ENCODE assay signal across 9 cellular contexts in genomic region chr7:130942211-130942964, GRCh38.
DNase-seq lines count a peak whose midpoint lies in the region; ATAC-seq and TF ChIP-seq lines count a peak whose summit lies in the region.
"Had no signal": no experiment of that assay in that cellular context is flagged by ENCODE, and none has a peak within 500 bp of the region (broad histone marks: within the 10 kb centered on the region; RNA-seq: fewer than 3 reads in every experiment).

No MANE protein-coding gene starts in this region.

- peak overlapping the region; percentile 90 for H3K4me3 ChIP-seq in endocrine pancreas (ENCODE audit: control insufficient read depth, insufficient read depth, low read length)
- H3K4me3 ChIP-seq in neutrophil (ENCODE audit: low read depth in 1 of 2, low read length in 1 of 2), result no peak overlapping the region

- H3K4me1 ChIP-seq in endocrine pancreas (ENCODE audit: control insufficient read depth, insufficient read depth, low read length) (peaks cover 35% of the 10 kb centered on the region), neutrophil (ENCODE audit: control insufficient read depth in 1 of 2, insufficient read depth in 1 of 2, low read depth in 1 of 2, low read length in 1 of 2) (peaks cover 22 to 24% of the 10 kb centered on the region in 2 experiments)

- H3K36me3 ChIP-seq in endocrine pancreas (ENCODE audit: control insufficient read depth, insufficient read depth, low read length) (no peaks in the 10 kb centered on the region), neutrophil (peaks cover 27% of the 10 kb centered on the region)

- H3K27me3 ChIP-seq in endocrine pancreas (ENCODE audit: control insufficient read depth, insufficient read depth, low read length), result no peaks in the 10 kb centered on the region
- H3K27me3 ChIP-seq in neutrophil, result no peaks in the 10 kb centered on the region

- DNase-seq in EH (ENCODE audit: low read depth) (peak; percentile 41), CD1c-positive myeloid dendritic cell (ENCODE audit: extremely low spot score) (no peak), H4 (ENCODE audit: low spot score) (no peak), NCI-H2171 treated with DMSO at 0.1 percent for 48 hours (lab: John Stamatoyannopoulos, UW) (no peak)
- DNase-seq: activated gamma-delta T cell had no signal

- H3K9me3 ChIP-seq in endocrine pancreas (ENCODE audit: control insufficient read depth, low read length) (no peaks in the 10 kb centered on the region), neutrophil (no peaks in the 10 kb centered on the region)

- TF ChIP-seq CTCF in neutrophil (IDR thresholded peaks at IDR 0.05), result no peak

- H3K27ac ChIP-seq in neutrophil, result peak overlapping the region; percentile 64

- no peak for ATAC-seq in HG03025 (IDR thresholded peaks at IDR 0.05; ENCODE audit: low FRiP score, unreplicated experiment)

- no peak overlapping the region for H3K9ac ChIP-seq in endocrine pancreas (ENCODE audit: control insufficient read depth, insufficient read depth, low read length)

TF ChIP-seq in PFSK-1, 5 proteins besides CTCF, POLR2A, EP300 and RAD21:
- TF ChIP-seq POLR2AphosphoS5 (IDR thresholded peaks at IDR 0.05; ENCODE audit: low read depth, low read length) (no peak), SIN3A (IDR thresholded peaks at IDR 0.05; ENCODE audit: borderline replicate concordance, insufficient read depth, low read length) (no peak), FOXP2 (optimal IDR thresholded peaks at IDR 0.05; ENCODE audit: borderline replicate concordance, extremely low read depth, extremely low read length, insufficient read depth) (peak; percentile 68)
